Comparison of ENCODE assay signal across 8 cellular contexts in genomic region chr2:55420244-55420713, GRCh38. TPM values are rescaled to one million over a fixed set of nuclear protein-coding genes. Genes with fewer than 3 reads are reported as not detected.
DNase-seq lines count a peak whose midpoint lies in the region; ATAC-seq and TF ChIP-seq lines count a peak whose summit lies in the region.

No MANE protein-coding gene starts in this region.

- WGBS in thymus = under 1% methylated on average over 6 of the region's 6 CpGs

- H3K36me3 Mint-ChIP-seq in activated CD4-positive, alpha-beta T cell treated with anti-CD3 and anti-CD28 coated beads, Interleukin-2, amount 10 ng/mL, durations not matched to agents 7 days and 5 days (ENCODE audit: low read depth) = no peaks in the 10 kb centered on the region

- POLR2A ChIA-PET in activated CD4-positive, alpha-beta T cell treated with anti-CD3 and anti-CD28 coated beads, Interleukin-2, amount 10 ng/mL, durations not matched to agents 7 days and 5 days (lab: Charles Lee) = no interaction called here

- H3K27ac ChIP-seq in angular gyrus (ENCODE audit: low read depth, low read length) (peak overlapping the region; percentile 92), left lung (peak overlapping the region; percentile 93 to 95), thymus (ENCODE audit: low read depth) (peak overlapping the region; percentile 1)

- intact Hi-C loops in left lung (cut with DNase I) = no loop called here

- H3K36me3 ChIP-seq in left lung = no peaks in the 10 kb centered on the region
- no peaks in the 10 kb centered on the region for H3K36me3 ChIP-seq in thymus (ENCODE audit: control insufficient read depth, insufficient read depth)

- H3K27me3 ChIP-seq in left lung (no peaks in the 10 kb centered on the region), thymus (ENCODE audit: control insufficient read depth, insufficient read depth) (no peaks in the 10 kb centered on the region)

- H3K9me3 ChIP-seq in left lung = no peaks in the 10 kb centered on the region
- no peaks in the 10 kb centered on the region for H3K9me3 ChIP-seq in thymus (ENCODE audit: control insufficient read depth)

- peak overlapping the region; percentile 68 for H3K27ac Mint-ChIP-seq in activated CD4-positive, alpha-beta T cell treated with anti-CD3 and anti-CD28 coated beads, Interleukin-2, amount 10 ng/mL, durations not matched to agents 7 days and 5 days

- H3K4me1 ChIP-seq in left lung (peaks cover 0 to 49% of the 10 kb centered on the region in 2 donors), thymus (ENCODE audit: control insufficient read depth, insufficient read depth, low read length) (peaks cover 8% of the 10 kb centered on the region)

- H3K4me1 Mint-ChIP-seq in activated CD4-positive, alpha-beta T cell treated with anti-CD3 and anti-CD28 coated beads, Interleukin-2, amount 10 ng/mL, durations not matched to agents 7 days and 5 days = peaks cover 42% of the 10 kb centered on the region

- peak; percentile 2 for ATAC-seq in left lung

- H3K27me3 Mint-ChIP-seq in activated CD4-positive, alpha-beta T cell treated with anti-CD3 and anti-CD28 coated beads, Interleukin-2, amount 10 ng/mL, durations not matched to agents 7 days and 5 days = peaks cover 19% of the 10 kb centered on the region

- peak overlapping the region; percentile 88 for H3K4me3 Mint-ChIP-seq in activated CD4-positive, alpha-beta T cell treated with anti-CD3 and anti-CD28 coated beads, Interleukin-2, amount 10 ng/mL, durations not matched to agents 7 days and 5 days

- H3K4me3 ChIP-seq in left lung (peak overlapping the region; percentile 72 to 78), thymus (ENCODE audit: low read length) (peak overlapping the region; percentile 62)

- TF ChIP-seq CTCF in left lung (IDR thresholded peaks at IDR 0.05) = no peak

- CTCF ChIA-PET in activated CD4-positive, alpha-beta T cell treated with anti-CD3 and anti-CD28 coated beads, Interleukin-2, amount 10 ng/mL, durations not matched to agents 7 days and 5 days (lab: Charles Lee) = interaction anchor here (0.6 to 1.6 kb wide), 5 partner anchors 14 to 188 kb away, joined by 3 to 4 read pairs (median 3); partner anchors contain the start of gene RPS27A

- DNase-seq in activated CD4-positive, alpha-beta T cell treated with anti-CD3 and anti-CD28 coated beads, Interleukin-2, amount 10 ng/mL, durations not matched to agents 7 days and 5 days = no peak
- no peak for DNase-seq in activated CD4-positive, alpha-beta T cell treated with anti-CD3 and anti-CD28 coated beads, Interleukin-2, amount 50 U/mL, for 48 hours
- DNase-seq in left lung (no peak), KG1 (lab: John Stamatoyannopoulos, UW) (no peak), pons (ENCODE audit: low spot score) (no peak), HT-29 (ENCODE audit: low spot score) (no peak)

- H3K9me3 Mint-ChIP-seq in activated CD4-positive, alpha-beta T cell treated with anti-CD3 and anti-CD28 coated beads, Interleukin-2, amount 10 ng/mL, durations not matched to agents 7 days and 5 days = no peaks in the 10 kb centered on the region

RNA-seq across cellular contexts. Expression of gene CCDC88A, which starts 0.6 kb away (rescaled TPM):
- total RNA-seq in activated CD4-positive, alpha-beta T cell treated with anti-CD3 and anti-CD28 coated beads, Interleukin-2, amount 10 ng/mL, durations not matched to agents 7 days and 5 days = 1 to 10 TPM; 7.8 to 9.5 TPM
- total RNA-seq in left lung = 100 to 1,000 TPM in 1 of 2 donors, 10 to 100 TPM in 1; 73.4 to 105 TPM
- 39.6 TPM for polyA plus RNA-seq in thymus
- 0.25 TPM in 1 of 2 replicates, not detected in the other for total RNA-seq in HT-29 (2014; rRNA removed; shearing (Covaris generic))

Comparison
In these comparisons a context has a peak if more than half of its experiments do, and no peak if none do; other contexts are left out.
1. H3K27ac ChIP-seq: peak in every context shown above with its lines; median percentile 94 in left lung; 92 in angular gyrus; 1 in thymus.
2. RNA of gene CCDC88A, which starts 0.6 kb away (total RNA-seq): 73.4 to 105 TPM in left lung; 7.8 to 9.5 TPM in activated CD4-positive, alpha-beta T cell treated with anti-CD3 and anti-CD28 coated beads, Interleukin-2, amount 10 ng/mL, durations not matched to agents 7 days and 5 days and 0.25 TPM in HT-29; every median in the first group is over 4 times any median in the second.